In the genomic region with DNA sequence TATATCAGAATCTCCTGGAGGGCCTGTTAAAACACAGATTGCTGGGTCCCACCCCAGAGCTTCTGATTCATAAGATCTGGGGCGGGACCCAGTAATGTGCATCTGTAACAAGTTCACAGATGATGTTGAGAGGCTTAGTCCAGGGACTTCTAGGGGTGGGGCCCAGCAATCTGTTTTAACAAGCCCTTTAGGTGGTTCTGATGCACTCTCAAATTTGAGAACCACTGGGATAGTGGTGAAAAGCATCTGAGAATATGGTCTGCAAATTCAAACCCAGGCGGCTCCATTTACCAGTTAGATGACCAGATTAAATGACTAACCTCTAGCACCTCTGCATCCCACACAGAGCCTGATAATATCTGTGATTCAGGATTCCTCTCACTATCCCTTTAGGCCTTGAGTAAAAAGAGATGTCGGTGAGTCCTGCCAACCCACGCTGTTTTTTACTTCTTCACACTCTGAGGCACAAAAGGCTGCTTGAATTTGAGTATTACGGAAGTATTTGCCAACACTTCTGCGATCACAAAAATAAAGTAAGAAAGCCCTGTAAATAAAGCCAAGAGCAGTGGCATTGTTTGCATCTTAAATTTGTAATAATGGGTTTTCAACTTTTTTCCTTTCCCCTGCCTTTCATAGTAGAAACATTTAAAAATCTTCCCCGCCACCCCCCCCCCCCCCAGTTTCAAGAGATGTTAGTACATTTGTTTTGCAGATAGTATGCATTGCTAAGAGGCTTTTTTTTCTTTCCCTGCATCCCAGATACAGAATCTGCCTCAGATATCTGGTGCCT, we compare ENCODE assay signal across 14 cellular contexts. TPM values are rescaled to one million over a fixed set of nuclear protein-coding genes. Genes with fewer than 3 reads are reported as not detected.
DNase-seq lines count a peak whose midpoint lies in the region; ATAC-seq, FAIRE-seq and TF ChIP-seq lines count a peak whose summit lies in the region.
"Had no signal": no experiment of that assay in that cellular context is flagged by ENCODE, and none has a peak within 500 bp of the region (broad histone marks: within the 10 kb centered on the region; RNA-seq: fewer than 3 reads in every experiment).

No MANE protein-coding gene starts in this region.

- no peak overlapping the region for H4K91ac ChIP-seq in IMR-90 (ENCODE audit: insufficient read depth, low read depth, low read length)

- in situ Hi-C loops in IMR-90 (cut with MboI; ENCODE audit: low sequenced_read_pairs): no loop called here

- peaks cover 3% of the 10 kb centered on the region for H3K4me1 ChIP-seq in IMR-90 (ENCODE audit: control insufficient read depth, insufficient read depth, low read length)
- H3K4me1 ChIP-seq in spleen: peaks cover 18 to 58% (median 40%) of the 10 kb centered on the region in 6 donors

- FAIRE-seq in bronchial epithelial cell (lab: Jason Lieb, UNC): no peak
- FAIRE-seq: TTC549 had no signal

- H3K9me3 ChIP-seq in IMR-90 (ENCODE audit: control insufficient read depth, insufficient read depth, low read length): no peaks in the 10 kb centered on the region
- no peaks in the 10 kb centered on the region for H3K9me3 ChIP-seq in spleen
- H3K9me3 ChIP-seq: neutrophil, thoracic aorta had no signal

- no peaks in the 10 kb centered on the region for H3K27me3 Mint-ChIP-seq in nephron (ENCODE audit: low read depth)

- H3K9me3 Mint-ChIP-seq in nephron: no peaks in the 10 kb centered on the region

- H3K36me3 Mint-ChIP-seq in nephron (ENCODE audit: low read depth): no peaks in the 10 kb centered on the region

- peak overlapping the region; percentile 40 to 56 (median 47) for H3K4me3 Mint-ChIP-seq in nephron

- peak overlapping the region in 1 of 2 experiments; percentile 42; a peak in 1 of 4 replicates for H4K8ac ChIP-seq in IMR-90 (ENCODE audit: low read depth in 2 of 2, low read length in 2 of 2)

- no peak overlapping the region for H3K9ac ChIP-seq in IMR-90 (ENCODE audit: low read depth, low read length)

- peak overlapping the region; percentile 6 for H2AFZ ChIP-seq in IMR-90 (replicated peaks; ENCODE audit: low read length, poor library complexity)

- no peak overlapping the region for H3K18ac ChIP-seq in IMR-90 (ENCODE audit: low read depth, low read length)

- H3K23ac ChIP-seq in IMR-90 (ENCODE audit: low read depth, low read length): no peak overlapping the region

- no CpG with 5 or more reads among the region's 7 CpGs for WGBS in IMR-90 (ENCODE audit: extremely low coverage in 2 of 2, insufficient read length in 1 of 2), 2 experiments
- 86 to 93% (median 90%) methylated on average over 6 to 7 of the region's 7 CpGs for WGBS in spleen, 5 donors

- no peak overlapping the region for H2BK120ac ChIP-seq in IMR-90 (ENCODE audit: low read depth, low read length)

- no peak overlapping the region for H4K5ac ChIP-seq in IMR-90 (ENCODE audit: low read depth, low read length)

- TF ChIP-seq POLR2A in IMR-90 (IDR thresholded peaks at IDR 0.05; ENCODE audit: low read depth, low read length): no peak
- TF ChIP-seq POLR2A in spleen (IDR thresholded peaks at IDR 0.05): no peak

- no peak overlapping the region for H3K4ac ChIP-seq in IMR-90 (ENCODE audit: low read depth, low read length)

- intact Hi-C loops in IMR-90 (cut with micrococcal nuclease): loop anchor here (5.0 kb wide), 1 partner anchor 41 kb away; no protein-coding TSS in a partner anchor
- intact Hi-C loops in spleen (cut with DNase I; ENCODE audit: low total_unique reads): no loop called here

- H3K27ac ChIP-seq in IMR-90 (ENCODE audit: insufficient read depth, low read length) (no peak overlapping the region), spleen (peak overlapping the region in 1 of 8 donors; percentile 6)
- H3K27ac ChIP-seq: neutrophil, thoracic aorta had no signal

- H2AK5ac ChIP-seq in IMR-90 (ENCODE audit: low read depth, low read length): no peak overlapping the region

- H3K4me3 ChIP-seq in IMR-90 (ENCODE audit: insufficient read depth, low read depth, low read length) (no peak overlapping the region), bronchial epithelial cell (ENCODE audit: low read depth, low read length) (no peak overlapping the region), spleen (no peak overlapping the region)
- H3K4me3 ChIP-seq: thoracic aorta had no signal

- no peak overlapping the region for H2BK20ac ChIP-seq in IMR-90 (ENCODE audit: low read depth, low read length)

- peaks cover 29% of the 10 kb centered on the region for H3K4me1 Mint-ChIP-seq in nephron

- H3K27ac Mint-ChIP-seq in nephron: peak overlapping the region; percentile 34 to 70 (median 55)

- no peak for ATAC-seq in IMR-90 (ENCODE audit: low read depth)
- ATAC-seq: Right ventricle myocardium inferior had no signal

- H4K20me1 ChIP-seq in IMR-90 (ENCODE audit: insufficient read depth, low read length): peaks cover 21% of the 10 kb centered on the region

- no TSS peak for BruUV-seq in IMR-90 (replicated peaks; lab: Mats Ljungman, UMichigan)

- H3K56ac ChIP-seq in IMR-90 (ENCODE audit: extremely low read depth, insufficient read depth, low read length): no peak overlapping the region

- dilution Hi-C loops in IMR-90 (cut with HindIII; ENCODE audit: low sequenced_read_pairs, unreplicated experiment): no loop called here

- no peak for TF ChIP-seq CTCF in IMR-90 (conservative IDR thresholded peaks at IDR 0.05; ENCODE audit: low read depth, low read length)
- TF ChIP-seq CTCF in bronchial epithelial cell (IDR thresholded peaks at IDR 0.05; ENCODE audit: insufficient read depth, low read length, severe bottlenecking): no peak
- TF ChIP-seq CTCF in nephron (IDR thresholded peaks at IDR 0.05; ENCODE audit: unreplicated experiment in 3 of 3): no peak
- TF ChIP-seq CTCF in spleen (IDR thresholded peaks at IDR 0.05 in 8 of 11, conservative IDR thresholded peaks at IDR 0.05 in 3 of 11): no peak

- no peak for TF ChIP-seq RAD21 in IMR-90 (IDR thresholded peaks at IDR 0.05; ENCODE audit: low read length)

- DNase-seq in EH (ENCODE audit: low read depth) (peak; percentile 68), IMR-90 (no peak), bronchial epithelial cell (ENCODE audit: low read depth) (peak; percentile 46), ecto neural progenitor cell (ENCODE audit: low spot score) (no peak), UCSD-AML1 (lab: John Stamatoyannopoulos, UW; ENCODE audit: unreplicated experiment) (no peak), spleen (no peak)
- DNase-seq: NCI-H1436; NCI-H510A treated with DMSO at 0.1 percent for 48 hours; stimulated activated CD4-positive, alpha-beta T cell treated with anti-CD3 and anti-CD28 coated beads, Interleukin-12 subunit alpha, Interleukin-12 subunit beta, amount 100 ng/mL, for 4 hours had no signal

- H3K4me2 ChIP-seq in IMR-90 (ENCODE audit: low read depth, low read length): no peak overlapping the region

- H3K36me3 ChIP-seq in IMR-90 (ENCODE audit: control insufficient read depth, insufficient read depth, low read length) (no peaks in the 10 kb centered on the region), bronchial epithelial cell (ENCODE audit: control insufficient read depth, insufficient read depth, low read length) (no peaks in the 10 kb centered on the region), spleen (no peaks in the 10 kb centered on the region)
- H3K36me3 ChIP-seq: neutrophil, thoracic aorta had no signal

- H3K79me1 ChIP-seq in IMR-90 (ENCODE audit: low read depth in 1 of 2, low read length in 2 of 2): peaks cover 3 to 17% of the 10 kb centered on the region in 2 experiments; a peak in 2 of 4 replicates

- no peaks in the 10 kb centered on the region for H3K9me1 ChIP-seq in IMR-90 (ENCODE audit: insufficient read depth, low read length)

- CTCF ChIA-PET in IMR-90 (lab: Yijun Ruan, JAX): no interaction called here

- no peak overlapping the region for H2AK9ac ChIP-seq in IMR-90 (replicated peaks; ENCODE audit: low read depth, low read length, poor library complexity)

- H2BK5ac ChIP-seq in IMR-90 (ENCODE audit: low read depth, low read length, poor library complexity, severe bottlenecking): no peak overlapping the region

- POLR2A ChIA-PET in IMR-90 (lab: Charles Lee; ENCODE audit: unreplicated experiment): no interaction called here

- H3K27me3 ChIP-seq in IMR-90 (ENCODE audit: control insufficient read depth, insufficient read depth, low read length) (no peaks in the 10 kb centered on the region), bronchial epithelial cell (ENCODE audit: control insufficient read depth, insufficient read depth, low read length) (no peaks in the 10 kb centered on the region), spleen (replicated peaks in 1 of 7) (no peaks in the 10 kb centered on the region)

- H3K14ac ChIP-seq in IMR-90 (replicated peaks; ENCODE audit: low read depth, low read length): no peak overlapping the region

- no peak overlapping the region for H2BK15ac ChIP-seq in IMR-90 (ENCODE audit: low read depth, low read length)

TF ChIP-seq in IMR-90, 13 proteins besides CTCF, POLR2A, EP300 and RAD21:
- TF ChIP-seq NFE2L2 (IDR thresholded peaks at IDR 0.05; ENCODE audit: low read depth, low read length) (no peak), MAFK (IDR thresholded peaks at IDR 0.05; ENCODE audit: low read depth, low read length) (no peak), MAZ (IDR thresholded peaks at IDR 0.05; ENCODE audit: borderline replicate concordance, low read depth, low read length) (no peak), FOS (IDR thresholded peaks at IDR 0.05; ENCODE audit: low read depth, low read length) (peak; percentile 20; the same call in 1 of the 2 replicates)

RNA-seq across cellular contexts. Expression of a gene that starts 1.8 kb away (rescaled TPM):
- 58.3 and 65.8 TPM in 2 replicates for total RNA-seq in IMR-90 (2012; rRNA removed)
- 12.4 and 13.0 TPM in 2 replicates for polyA plus RNA-seq in IMR-90 (2012; rRNA removed)
- polyA plus RNA-seq in IMR-90 (2012; cell fraction: cytosol; rRNA removed): 2.9 and 5.7 TPM in 2 replicates
- polyA plus RNA-seq in IMR-90 (2012; cell fraction: nucleus; rRNA removed; ENCODE audit: low replicate concordance): 4.4 and 27.1 TPM in 2 replicates
- 25.5 and 27.1 TPM in 2 replicates for total RNA-seq in bronchial epithelial cell
- 10 to 100 TPM; 25.3 to 51.7 (median 31.8) TPM for total RNA-seq in spleen
- polyA plus RNA-seq in spleen: 1 to 10 TPM; 3.4 to 4.8 (median 4.3) TPM

Comparison
In these comparisons a context has a peak if more than half of its experiments do, and no peak if none do; other contexts are left out.
1. DNase-seq: peak in EH (single experiment) and bronchial epithelial cell (single experiment); none in IMR-90 (single experiment), ecto neural progenitor cell (single experiment), UCSD-AML1 (single experiment) and spleen (single experiment).